In genomic region chr14:93536945-93537344, GRCh38 we compare ENCODE assay signal across 1 cellular context.
TF ChIP-seq lines count a peak whose summit lies in the region.

No MANE protein-coding gene starts in this region.

TF ChIP-seq in GM23338, 12 proteins besides CTCF, POLR2A, EP300 and RAD21 (continued from another document):
- TF ChIP-seq REST (IDR thresholded peaks at IDR 0.05; ENCODE audit: unreplicated experiment) (no peak), STAT1 (IDR thresholded peaks at IDR 0.05; ENCODE audit: unreplicated experiment) (no peak), NANOG (IDR thresholded peaks at IDR 0.05; ENCODE audit: borderline replicate concordance) (no peak), ZNF331 (CRISPR knock-in tag; IDR thresholded peaks at IDR 0.05; ENCODE audit: low read depth) (no peak), JUNB (IDR thresholded peaks at IDR 0.05; ENCODE audit: unreplicated experiment) (no peak), EZH2phosphoT487 (IDR thresholded peaks at IDR 0.05; ENCODE audit: unreplicated experiment) (no peak), EZH2 (IDR thresholded peaks at IDR 0.05; ENCODE audit: low read depth, unreplicated experiment) (no peak)
